ENCODE assay signal across 1 cellular context in the genomic region with DNA sequence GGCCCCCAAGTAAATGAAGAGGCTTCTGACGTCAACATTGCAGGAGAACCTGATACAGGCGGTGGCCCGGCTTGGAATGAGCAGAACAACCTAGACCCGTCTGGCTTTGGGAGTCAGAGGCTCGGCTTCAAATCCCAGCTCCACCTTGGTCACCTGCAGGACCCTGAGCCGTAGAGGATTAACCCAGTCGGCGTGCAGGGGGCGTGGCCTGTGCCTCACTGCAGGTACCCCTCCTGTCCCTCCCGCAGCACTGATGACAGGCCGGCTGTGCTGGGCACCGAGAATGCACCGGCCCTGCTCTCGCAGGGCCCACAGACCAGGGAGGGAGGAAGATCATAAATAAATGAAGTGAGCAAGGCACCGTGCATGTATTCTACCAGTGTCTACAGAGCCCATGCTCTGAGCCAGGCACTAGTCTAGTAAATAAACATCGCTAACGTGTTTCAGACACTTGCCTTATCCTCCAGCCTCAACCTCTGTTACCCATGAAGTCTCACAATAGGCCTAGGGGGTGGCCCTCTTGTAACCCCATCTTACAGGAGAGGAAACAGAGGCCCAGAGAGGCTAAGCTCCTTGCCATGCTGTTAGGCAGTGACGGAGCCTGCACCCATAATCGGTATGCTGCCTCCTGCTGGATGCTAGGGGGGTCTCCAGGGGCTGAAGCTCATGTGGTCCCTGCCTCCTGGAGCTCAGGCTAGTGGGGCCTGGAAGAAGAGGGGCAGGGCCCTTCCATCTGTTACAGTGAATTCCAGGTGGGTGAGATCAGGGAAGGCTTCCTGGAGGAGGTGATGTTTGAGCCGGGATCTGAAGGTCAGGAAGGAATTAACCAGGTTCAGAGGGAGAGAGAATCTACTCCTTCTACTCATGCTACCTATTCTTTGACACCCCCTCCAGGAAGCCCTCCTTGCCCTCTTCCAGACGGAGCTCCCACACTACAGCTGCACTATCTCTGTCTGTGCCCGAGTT.
TF ChIP-seq lines count a peak whose summit lies in the region.

No MANE protein-coding gene starts in this region.

TF ChIP-seq in SK-N-SH, 30 proteins besides CTCF, POLR2A, EP300 and RAD21 (continued from another document):
- TF ChIP-seq, protein P1, sequence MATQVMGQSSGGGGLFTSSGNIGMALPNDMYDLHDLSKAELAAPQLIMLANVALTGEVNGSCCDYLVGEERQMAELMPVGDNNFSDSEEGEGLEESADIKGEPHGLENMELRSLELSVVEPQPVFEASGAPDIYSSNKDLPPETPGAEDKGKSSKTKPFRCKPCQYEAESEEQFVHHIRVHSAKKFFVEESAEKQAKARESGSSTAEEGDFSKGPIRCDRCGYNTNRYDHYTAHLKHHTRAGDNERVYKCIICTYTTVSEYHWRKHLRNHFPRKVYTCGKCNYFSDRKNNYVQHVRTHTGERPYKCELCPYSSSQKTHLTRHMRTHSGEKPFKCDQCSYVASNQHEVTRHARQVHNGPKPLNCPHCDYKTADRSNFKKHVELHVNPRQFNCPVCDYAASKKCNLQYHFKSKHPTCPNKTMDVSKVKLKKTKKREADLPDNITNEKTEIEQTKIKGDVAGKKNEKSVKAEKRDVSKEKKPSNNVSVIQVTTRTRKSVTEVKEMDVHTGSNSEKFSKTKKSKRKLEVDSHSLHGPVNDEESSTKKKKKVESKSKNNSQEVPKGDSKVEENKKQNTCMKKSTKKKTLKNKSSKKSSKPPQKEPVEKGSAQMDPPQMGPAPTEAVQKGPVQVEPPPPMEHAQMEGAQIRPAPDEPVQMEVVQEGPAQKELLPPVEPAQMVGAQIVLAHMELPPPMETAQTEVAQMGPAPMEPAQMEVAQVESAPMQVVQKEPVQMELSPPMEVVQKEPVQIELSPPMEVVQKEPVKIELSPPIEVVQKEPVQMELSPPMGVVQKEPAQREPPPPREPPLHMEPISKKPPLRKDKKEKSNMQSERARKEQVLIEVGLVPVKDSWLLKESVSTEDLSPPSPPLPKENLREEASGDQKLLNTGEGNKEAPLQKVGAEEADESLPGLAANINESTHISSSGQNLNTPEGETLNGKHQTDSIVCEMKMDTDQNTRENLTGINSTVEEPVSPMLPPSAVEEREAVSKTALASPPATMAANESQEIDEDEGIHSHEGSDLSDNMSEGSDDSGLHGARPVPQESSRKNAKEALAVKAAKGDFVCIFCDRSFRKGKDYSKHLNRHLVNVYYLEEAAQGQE (IDR thresholded peaks at IDR 0.05; ENCODE audit: low read depth, low read length) = no peak
- TF ChIP-seq SMC3 (IDR thresholded peaks at IDR 0.05; ENCODE audit: low read depth, low read length) = no peak
